In the genomic region with DNA sequence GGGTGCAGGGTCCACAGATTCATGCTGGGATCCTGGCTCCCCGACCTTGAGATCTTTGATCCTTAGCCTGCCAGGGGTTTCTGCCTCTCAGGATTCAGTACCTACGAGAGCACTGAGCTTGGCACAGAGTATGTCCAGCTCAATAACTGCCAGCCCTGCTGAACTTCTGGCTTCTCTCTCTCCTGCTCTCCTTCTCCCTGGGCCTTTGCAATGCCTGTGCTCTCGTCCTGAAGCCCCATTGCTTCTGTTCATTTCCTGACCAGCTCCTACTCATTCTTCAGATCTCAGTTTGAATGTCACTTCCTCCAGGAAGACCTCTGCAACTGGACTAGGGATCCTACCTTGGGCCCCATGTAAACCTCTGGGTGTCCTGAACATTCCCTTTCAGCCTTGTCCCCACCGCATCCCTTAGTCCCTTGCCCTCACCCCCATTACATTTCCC, we compare ENCODE assay signal across 10 cellular contexts.
DNase-seq lines count a peak whose midpoint lies in the region; ATAC-seq and TF ChIP-seq lines count a peak whose summit lies in the region.
"Had no signal": no experiment of that assay in that cellular context is flagged by ENCODE, and none has a peak within 500 bp of the region (broad histone marks: within the 10 kb centered on the region; RNA-seq: fewer than 3 reads in every experiment).

No MANE protein-coding gene starts in this region.

- H3K4me3 ChIP-seq in adipocyte (ENCODE audit: low read length) (peak overlapping the region; percentile 41), skeletal muscle satellite cell (ENCODE audit: low read length) (no peak overlapping the region)

- H3K9me3 Mint-ChIP-seq in Calu3 (ENCODE audit: low read depth, unreplicated experiment): no peaks in the 10 kb centered on the region
- H3K9me3 Mint-ChIP-seq in activated T-cell treated with anti-CD3 and anti-CD28 coated beads, Interleukin-2, amount 50 U/mL, for 72 hours: no peaks in the 10 kb centered on the region
- H3K9me3 Mint-ChIP-seq: CD4-positive, CD25-positive, alpha-beta regulatory T cell; naive thymus-derived CD4-positive, alpha-beta T cell had no signal

- H3K4me1 ChIP-seq in adipocyte (ENCODE audit: control insufficient read depth, insufficient read depth, low read length) (peaks cover 59% of the 10 kb centered on the region), skeletal muscle satellite cell (ENCODE audit: control insufficient read depth, insufficient read depth, low read length) (peaks cover 27% of the 10 kb centered on the region)

- no peaks in the 10 kb centered on the region for H3K36me3 ChIP-seq in adipocyte (ENCODE audit: control insufficient read depth, insufficient read depth, low read length, severe bottlenecking)
- no peaks in the 10 kb centered on the region for H3K36me3 ChIP-seq in skeletal muscle satellite cell (ENCODE audit: insufficient read depth, low read length)

- intact Hi-C loops in Calu3 (cut with micrococcal nuclease; ENCODE audit: unreplicated experiment): no loop called here

- H3K4me3 Mint-ChIP-seq in Calu3 (ENCODE audit: low read depth, unreplicated experiment): no peak overlapping the region
- no peak overlapping the region for H3K4me3 Mint-ChIP-seq in activated T-cell treated with anti-CD3 and anti-CD28 coated beads, Interleukin-2, amount 50 U/mL, for 72 hours
- H3K4me3 Mint-ChIP-seq: CD4-positive, CD25-positive, alpha-beta regulatory T cell; naive thymus-derived CD4-positive, alpha-beta T cell had no signal

- H3K27me3 Mint-ChIP-seq in Calu3 (ENCODE audit: unreplicated experiment): no peaks in the 10 kb centered on the region
- peaks cover 13% of the 10 kb centered on the region for H3K27me3 Mint-ChIP-seq in activated T-cell treated with anti-CD3 and anti-CD28 coated beads, Interleukin-2, amount 50 U/mL, for 72 hours (ENCODE audit: low read depth)

- no peaks in the 10 kb centered on the region for H3K36me3 Mint-ChIP-seq in Calu3 (ENCODE audit: insufficient read depth, unreplicated experiment)
- H3K36me3 Mint-ChIP-seq in activated T-cell treated with anti-CD3 and anti-CD28 coated beads, Interleukin-2, amount 50 U/mL, for 72 hours (ENCODE audit: insufficient read depth in 2 of 2): no peaks in the 10 kb centered on the region
- H3K36me3 Mint-ChIP-seq: CD4-positive, CD25-positive, alpha-beta regulatory T cell; naive thymus-derived CD4-positive, alpha-beta T cell had no signal

- no TSS peak for BruUV-seq in Calu3 (replicated peaks; lab: Mats Ljungman, UMichigan)

- H3K9me3 ChIP-seq in adipocyte (ENCODE audit: control insufficient read depth, low read length) (no peaks in the 10 kb centered on the region), skeletal muscle satellite cell (replicated peaks; ENCODE audit: low read length) (no peaks in the 10 kb centered on the region)

- H3K9ac ChIP-seq in adipocyte (ENCODE audit: low read length): peak overlapping the region; percentile 64
- H3K9ac ChIP-seq in skeletal muscle satellite cell (ENCODE audit: low read depth, low read length): peak overlapping the region; percentile 3

- no peak for ATAC-seq in activated T-cell treated with anti-CD3 and anti-CD28 coated beads, Interleukin-2, amount 50 U/mL, for 72 hours (replicated peaks in 1 of 2)

- peak overlapping the region; percentile 53 for H3K4me2 ChIP-seq in skeletal muscle satellite cell (ENCODE audit: low read length)

- H3K27me3 ChIP-seq in adipocyte (replicated peaks; ENCODE audit: control insufficient read depth, insufficient read depth, low read length): no peaks in the 10 kb centered on the region
- H3K27me3 ChIP-seq in layer of hippocampus (ENCODE audit: control insufficient read depth, insufficient read depth, low read length): no peaks in the 10 kb centered on the region
- H3K27me3 ChIP-seq in skeletal muscle satellite cell (ENCODE audit: control insufficient read depth, insufficient read depth, low read length): no peaks in the 10 kb centered on the region

- H3K27ac ChIP-seq in layer of hippocampus (ENCODE audit: low read depth, low read length): peak overlapping the region; percentile 42

- no peak for TF ChIP-seq CTCF in Calu3 (IDR thresholded peaks at IDR 0.05; ENCODE audit: unreplicated experiment)

- DNase-seq in Calu3 (no peak), adipocyte (ENCODE audit: low read depth) (no peak), iPS-NIHi7 (ENCODE audit: extremely low spot score) (no peak), medulla oblongata (ENCODE audit: extremely low spot score) (no peak)
- no peak for DNase-seq in activated T-cell treated with anti-CD3 and anti-CD28 coated beads, Interleukin-2, amount 50 U/mL, for 72 hours
- DNase-seq in stimulated activated CD4-positive, alpha-beta T cell treated with anti-CD3 and anti-CD28 coated beads, Interleukin-15, amount 100 ng/mL, for 24 hours: no peak
- DNase-seq: CD4-positive, CD25-positive, alpha-beta regulatory T cell; naive thymus-derived CD4-positive, alpha-beta T cell had no signal

- peak overlapping the region; percentile 59 for H3K27ac Mint-ChIP-seq in Calu3 (ENCODE audit: unreplicated experiment)
- no peak overlapping the region for H3K27ac Mint-ChIP-seq in activated T-cell treated with anti-CD3 and anti-CD28 coated beads, Interleukin-2, amount 50 U/mL, for 72 hours

- peaks cover 18% of the 10 kb centered on the region for H3K4me1 Mint-ChIP-seq in Calu3 (ENCODE audit: low read depth, unreplicated experiment)
- H3K4me1 Mint-ChIP-seq in activated T-cell treated with anti-CD3 and anti-CD28 coated beads, Interleukin-2, amount 50 U/mL, for 72 hours (ENCODE audit: low read depth): no peaks in the 10 kb centered on the region
- H3K4me1 Mint-ChIP-seq: CD4-positive, CD25-positive, alpha-beta regulatory T cell had no signal

- CTCF ChIA-PET in Calu3 (lab: Charles Lee): interaction anchor here (0.5 to 1.3 kb wide), 3 partner anchors 9 to 84 kb away, joined by 3 to 5 read pairs (median 4); no protein-coding TSS in a partner anchor
